ENCODE assay signal across 9 cellular contexts in genomic region chr11:107018902-107019493, GRCh38. TPM values are rescaled to one million over a fixed set of nuclear protein-coding genes. Genes with fewer than 3 reads are reported as not detected.
DNase-seq lines count a peak whose midpoint lies in the region; ATAC-seq and TF ChIP-seq lines count a peak whose summit lies in the region.
"Had no signal": no experiment of that assay in that cellular context is flagged by ENCODE, and none has a peak within 500 bp of the region (broad histone marks: within the 10 kb centered on the region; RNA-seq: fewer than 3 reads in every experiment).

No MANE protein-coding gene starts in this region.

- H2AFZ ChIP-seq in SK-N-SH (ENCODE audit: low read depth) = peak overlapping the region; percentile 84

- H3K36me3 ChIP-seq in SK-N-SH (replicated peaks in 1 of 2; ENCODE audit: control insufficient read depth in 1 of 2, insufficient read depth in 2 of 2, low read length in 1 of 2) (no peaks in the 10 kb centered on the region), lower lobe of right lung (no peaks in the 10 kb centered on the region), thoracic aorta (no peaks in the 10 kb centered on the region)

- peak overlapping the region; percentile 49; the same call in 1 of the 2 replicates for H3K9ac ChIP-seq in SK-N-SH

- H3K4me1 ChIP-seq in SK-N-SH (ENCODE audit: control insufficient read depth in 1 of 2, insufficient read depth in 2 of 2, low read depth in 1 of 2, low read length in 1 of 2) (peaks cover 8 to 16% of the 10 kb centered on the region in 2 experiments; a peak in 2 of 4 replicates), lower lobe of right lung (peaks cover 11% of the 10 kb centered on the region), thoracic aorta (ENCODE audit: control insufficient read depth in 1 of 2, low read depth in 2 of 2) (peaks cover 0 to 17% of the 10 kb centered on the region in 2 donors)

- H3K4me3 ChIP-seq in SK-N-SH (ENCODE audit: low read depth in 2 of 2, low read length in 1 of 2) = peak overlapping the region; percentile 66 to 78
- peak overlapping the region; percentile 44 for H3K4me3 ChIP-seq in lower lobe of right lung
- peak overlapping the region; percentile 47 for H3K4me3 ChIP-seq in thoracic aorta

- TF ChIP-seq EP300 in SK-N-SH (IDR thresholded peaks at IDR 0.05; ENCODE audit: borderline replicate concordance in 1 of 2, low read depth in 1 of 2, low read length in 1 of 2) = no peak

- TF ChIP-seq RAD21 in SK-N-SH (IDR thresholded peaks at IDR 0.05; ENCODE audit: low read length) = no peak

- H3K27me3 ChIP-seq in SK-N-SH (ENCODE audit: insufficient read depth) = no peaks in the 10 kb centered on the region
- H3K27me3 ChIP-seq in lower lobe of right lung (ENCODE audit: low read depth) = peaks cover 37% of the 10 kb centered on the region
- no peaks in the 10 kb centered on the region for H3K27me3 ChIP-seq in thoracic aorta (replicated peaks; ENCODE audit: insufficient read depth)

- DNase-seq in GM20000 (ENCODE audit: low spot score) (peak; percentile 73), SK-N-SH (peak; percentile 46), endothelial cell (ENCODE audit: low spot score) (peak; percentile 74), lower lobe of right lung (peak; percentile 59), thoracic aorta (ENCODE audit: low spot score) (no peak)

- H3K9me2 ChIP-seq in SK-N-SH = no peaks in the 10 kb centered on the region

- POLR2A ChIA-PET in SK-N-SH (lab: Yijun Ruan, JAX) = no interaction called here

- H3K9me3 ChIP-seq in SK-N-SH (no peaks in the 10 kb centered on the region), lower lobe of right lung (no peaks in the 10 kb centered on the region), thoracic aorta (no peaks in the 10 kb centered on the region)

- no peaks in the 10 kb centered on the region for H4K20me1 ChIP-seq in SK-N-SH (ENCODE audit: insufficient read depth)

- peaks cover 4% of the 10 kb centered on the region for H3K4me1 Mint-ChIP-seq in endothelial cell (ENCODE audit: unreplicated experiment)

- ATAC-seq in lower lobe of right lung = peak; percentile 89
- ATAC-seq in thoracic aorta (ENCODE audit: insufficient number of reproducible peaks, low FRiP score, low read depth) = no peak
- ATAC-seq in HG03378 (IDR thresholded peaks at IDR 0.05; ENCODE audit: unreplicated experiment) = no peak
- ATAC-seq in HG03108 (IDR thresholded peaks at IDR 0.05; ENCODE audit: unreplicated experiment) = no peak

- no peaks in the 10 kb centered on the region for H3K79me2 ChIP-seq in SK-N-SH (ENCODE audit: insufficient read depth)

- peak overlapping the region; percentile 86 for H3K4me3 Mint-ChIP-seq in endothelial cell (ENCODE audit: unreplicated experiment)

- H3K27ac ChIP-seq in 22Rv1 = peak overlapping the region; percentile 88
- peak overlapping the region in 1 of 2 experiments; percentile 41; a peak in 1 of 4 replicates for H3K27ac ChIP-seq in SK-N-SH (ENCODE audit: low read depth in 2 of 2, low read length in 1 of 2)
- H3K27ac ChIP-seq in lower lobe of right lung = no peak overlapping the region
- no peak overlapping the region for H3K27ac ChIP-seq in thoracic aorta

- no peak for TF ChIP-seq CTCF in 22Rv1 (IDR thresholded peaks at IDR 0.05)
- no peak for TF ChIP-seq CTCF in GM20000 (IDR thresholded peaks at IDR 0.05; ENCODE audit: extremely low read depth, missing control alignments)
- TF ChIP-seq CTCF in SK-N-SH (IDR thresholded peaks at IDR 0.05) = no peak
- TF ChIP-seq CTCF in endothelial cell (IDR thresholded peaks at IDR 0.05; ENCODE audit: unreplicated experiment) = no peak
- no peak for TF ChIP-seq CTCF in lower lobe of right lung (IDR thresholded peaks at IDR 0.05)
- no peak for TF ChIP-seq CTCF in thoracic aorta (IDR thresholded peaks at IDR 0.05)

- WGBS in SK-N-SH (ENCODE audit: low lambda C conversion rate) = 2% methylated on average over 20 of the region's 36 CpGs

- peak overlapping the region; percentile 100 for H3K4me2 ChIP-seq in SK-N-SH

- intact Hi-C loops in lower lobe of right lung (cut with DNase I) = no loop called here

- CTCF ChIA-PET in SK-N-SH (lab: Yijun Ruan, JAX) = interaction anchor here (0.6 to 1.7 kb wide), 2 partner anchors 15 to 863 kb away, joined by 3 to 4 read pairs; no protein-coding TSS in a partner anchor

- peaks cover 17% of the 10 kb centered on the region for H3F3A ChIP-seq in SK-N-SH (replicated peaks; ENCODE audit: insufficient read depth)

- no peak overlapping the region for H3K27ac Mint-ChIP-seq in endothelial cell (ENCODE audit: unreplicated experiment)
- H3K27ac Mint-ChIP-seq: activated naive CD4-positive, alpha-beta T cell treated with anti-CD3 and anti-CD28 coated beads, Interleukin-2, amount 50 U/mL, for 72 hours had no signal

- no peaks in the 10 kb centered on the region for H3K9me3 Mint-ChIP-seq in endothelial cell (ENCODE audit: unreplicated experiment)

- H3K36me3 Mint-ChIP-seq in endothelial cell (ENCODE audit: low read depth, unreplicated experiment) = peaks cover 3% of the 10 kb centered on the region

- H3K27me3 Mint-ChIP-seq in endothelial cell (ENCODE audit: unreplicated experiment) = peaks cover 3% of the 10 kb centered on the region

TF ChIP-seq in SK-N-SH, 30 proteins besides CTCF, POLR2A, EP300 and RAD21 (continues in another document):
- no peak for TF ChIP-seq FOSL2 (IDR thresholded peaks at IDR 0.05; ENCODE audit: borderline replicate concordance, low read depth)
- TF ChIP-seq, protein P1, sequence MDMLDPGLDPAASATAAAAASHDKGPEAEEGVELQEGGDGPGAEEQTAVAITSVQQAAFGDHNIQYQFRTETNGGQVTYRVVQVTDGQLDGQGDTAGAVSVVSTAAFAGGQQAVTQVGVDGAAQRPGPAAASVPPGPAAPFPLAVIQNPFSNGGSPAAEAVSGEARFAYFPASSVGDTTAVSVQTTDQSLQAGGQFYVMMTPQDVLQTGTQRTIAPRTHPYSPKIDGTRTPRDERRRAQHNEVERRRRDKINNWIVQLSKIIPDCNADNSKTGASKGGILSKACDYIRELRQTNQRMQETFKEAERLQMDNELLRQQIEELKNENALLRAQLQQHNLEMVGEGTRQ (IDR thresholded peaks at IDR 0.05; ENCODE audit: borderline replicate concordance, low read depth, low read length) = no peak
- TF ChIP-seq MAX (IDR thresholded peaks at IDR 0.05; ENCODE audit: low read depth) = 0 out of 2 replicates have a peak, but pooled peaks have one; percentile 26
- peak; percentile 96 for TF ChIP-seq SIN3A (IDR thresholded peaks at IDR 0.05; ENCODE audit: borderline replicate concordance, low read depth, low read length)
- TF ChIP-seq SMC3 (IDR thresholded peaks at IDR 0.05; ENCODE audit: low read depth, low read length) = peak; percentile 24; the same call in 1 of the 2 replicates
- TF ChIP-seq MEF2A (IDR thresholded peaks at IDR 0.05; ENCODE audit: borderline replicate concordance, low read depth) = no peak
- TF ChIP-seq MXI1 (IDR thresholded peaks at IDR 0.05; ENCODE audit: low read depth, low read length) = no peak
- TF ChIP-seq NRF1 (IDR thresholded peaks at IDR 0.05; ENCODE audit: low read depth, low read length) = 0 out of 2 replicates have a peak, but pooled peaks have one; percentile 15
- no peak for TF ChIP-seq GATA2 (CRISPR knock-in tag; IDR thresholded peaks at IDR 0.05)
- TF ChIP-seq IRF3 (IDR thresholded peaks at IDR 0.05; ENCODE audit: low read depth, low read length) = no peak
- TF ChIP-seq TCF12 (IDR thresholded peaks at IDR 0.05) = 0 out of 2 replicates have a peak, but pooled peaks have one; percentile 21
- no peak for TF ChIP-seq EZH2phosphoT487 (IDR thresholded peaks at IDR 0.05; ENCODE audit: borderline replicate concordance, low read depth)
- peak; percentile 99 for TF ChIP-seq REST (IDR thresholded peaks at IDR 0.05; ENCODE audit: low read depth, low read length)

RNA-seq across cellular contexts. Expression of gene GUCY1A2, which starts 0.7 kb away (rescaled TPM):
- polyA plus RNA-seq in SK-N-SH (2012; rRNA removed) = 0.26 and 0.44 TPM in 2 replicates
- polyA plus RNA-seq in SK-N-SH (2012; cell fraction: cytosol; rRNA removed) = 0.58 and 0.71 TPM in 2 replicates
- 0.32 and 0.95 TPM in 2 replicates for polyA plus RNA-seq in SK-N-SH (2012; cell fraction: nucleus; rRNA removed)
- total RNA-seq in endothelial cell (ENCODE audit: unreplicated experiment) (0.10 TPM), lower lobe of right lung (23.5 TPM), thoracic aorta (1 to 10 TPM; 5.3 to 9.4 TPM)

Comparison
In these comparisons a context has a peak if more than half of its experiments do, and no peak if none do; other contexts are left out.
1. ATAC-seq: peak in lower lobe of right lung (2 of 2); none in thoracic aorta (single experiment), HG03378 (single experiment) and HG03108 (single experiment).
2. Peak in every context shown above with its lines, with median percentiles within 50 percentile points of each other: H3K4me3 ChIP-seq.